In the genomic region with DNA sequence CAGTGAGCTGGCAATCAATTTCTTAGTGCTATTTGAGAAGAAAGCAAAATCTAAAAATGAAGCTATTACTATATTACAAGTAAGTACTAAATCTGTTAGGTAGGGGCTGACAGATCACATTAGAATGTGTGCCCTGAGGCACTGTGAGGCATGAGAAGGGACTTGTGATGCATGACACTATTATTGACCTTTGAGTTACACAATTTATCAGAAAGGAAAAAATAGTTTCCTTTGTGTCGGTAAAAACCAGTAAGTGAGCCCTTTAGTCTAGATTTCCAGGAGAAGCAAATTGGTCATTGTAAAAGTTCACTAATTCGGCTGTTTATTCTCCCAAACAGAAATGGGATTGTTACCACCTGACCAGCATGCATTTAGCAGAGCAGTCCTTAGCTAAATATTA, we compare ENCODE assay signal across 20 cellular contexts.
"Had no signal": no experiment of that assay in that cellular context is flagged by ENCODE, and none has a peak within 500 bp of the region (broad histone marks: within the 10 kb centered on the region; RNA-seq: fewer than 3 reads in every experiment).

No MANE protein-coding gene starts in this region.

- H3K36me3 ChIP-seq: colonic mucosa, heart right ventricle, left ventricle myocardium inferior, suprapubic skin had no signal

- FAIRE-seq: frontal cortex, small intestine, TTC549 had no signal

- DNase-seq: activated B cell treated with CpG ODN at 0.5 μM for 24 hours; activated CD4-positive, alpha-beta T cell treated with anti-CD3 and anti-CD28 coated beads for 48 hours; activated CD8-positive, alpha-beta T cell treated with anti-CD3 and anti-CD28 coated beads for 36 hours; activated effector memory CD4-positive, alpha-beta T cell treated with Interleukin-2 at 50 U/mL for 16 hours; activated naive CD4-positive, alpha-beta T cell treated with anti-CD3 and anti-CD28 coated beads, Interleukin-2, amount 50 U/mL, for 16 hours; activated T-cell treated with anti-CD3 and anti-CD28 coated beads, Interleukin-2, amount 50 U/mL, for 4 hours; caudate nucleus; colonic mucosa; heart right ventricle; left ventricle myocardium inferior; mesenchymal stem cell; nucleus accumbens; right cardiac atrium; small intestine; stimulated activated CD4-positive, alpha-beta T cell treated with anti-CD3 and anti-CD28 coated beads, Interleukin-4, amount 100 ng/mL, for 4 hours; stimulated activated CD8-positive, alpha-beta memory T cell treated with anti-CD3 and anti-CD28 coated beads, Interleukin-4, amount 100 ng/mL, for 48 hours; T-helper 2 cell had no signal

- H3K27me3 ChIP-seq: colonic mucosa, heart right ventricle, suprapubic skin had no signal

- H3K4me1 ChIP-seq: colonic mucosa, heart right ventricle, left ventricle myocardium inferior, suprapubic skin had no signal

- H3K4me3 ChIP-seq: colonic mucosa, heart right ventricle, left ventricle myocardium inferior, suprapubic skin had no signal

- H3K27ac ChIP-seq: colonic mucosa, heart right ventricle, left ventricle myocardium inferior, suprapubic skin had no signal

- H3K9me3 ChIP-seq: colonic mucosa, suprapubic skin had no signal

- ATAC-seq: activated CD8-positive, alpha-beta T cell treated with anti-CD3 and anti-CD28 coated beads for 36 hours; activated T-cell treated with anti-CD3 and anti-CD28 coated beads, Interleukin-2, amount 50 U/mL, for 4 hours; heart right ventricle; right cardiac atrium had no signal
